In the genomic region with DNA sequence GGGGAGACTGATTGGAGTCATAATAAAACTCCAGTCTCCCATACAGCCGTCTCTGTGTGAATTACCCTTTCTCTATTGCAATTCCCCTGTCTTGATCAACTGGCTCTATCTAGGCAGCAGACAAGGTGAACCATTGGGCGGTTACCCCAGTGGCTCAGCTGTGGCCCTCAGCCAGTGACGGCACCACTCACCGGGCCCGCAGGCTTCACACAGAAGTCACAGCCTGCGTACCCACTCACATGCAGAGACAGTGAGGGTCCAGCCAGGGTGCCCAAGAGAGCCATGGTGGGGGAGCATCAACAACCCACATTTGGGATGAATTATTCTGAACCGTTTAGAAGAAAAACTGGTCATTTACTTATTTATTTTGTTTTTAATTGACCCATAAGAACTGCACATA, we compare ENCODE assay signal across 25 cellular contexts.
DNase-seq lines count a peak whose midpoint lies in the region; ATAC-seq and TF ChIP-seq lines count a peak whose summit lies in the region.
"Had no signal": no experiment of that assay in that cellular context is flagged by ENCODE, and none has a peak within 500 bp of the region (broad histone marks: within the 10 kb centered on the region; RNA-seq: fewer than 3 reads in every experiment).

No MANE protein-coding gene starts in this region.

- H3K27ac ChIP-seq in H9 (ENCODE audit: insufficient read length, low read depth, low read length) (no peak overlapping the region), GM23248 (no peak overlapping the region)
- H3K27ac ChIP-seq: KMS-11, SJSA1 had no signal

- H3K4me3 Mint-ChIP-seq in H9 (peak overlapping the region in 1 of 2 experiments; percentile 50; a peak in 2 of 5 replicates), WTC11 (no peak overlapping the region), mesothelial cell of epicardium (no peak overlapping the region)
- no peak overlapping the region for H3K4me3 Mint-ChIP-seq in activated T-cell treated with anti-CD3 and anti-CD28 coated beads, Interleukin-2, amount 50 U/mL, for 4 hours
- H3K4me3 Mint-ChIP-seq: B cell; CD14-positive monocyte; CD8-positive, alpha-beta memory T cell; HFFc6; IgD-negative memory B cell had no signal

- no peak overlapping the region for H4K91ac ChIP-seq in H9 (ENCODE audit: insufficient read length, low read depth, low read length)

- no peak overlapping the region for H3K9ac ChIP-seq in H9 (ENCODE audit: extremely low read depth, insufficient read length, low read length)
- H3K9ac ChIP-seq in GM23248, result no peak overlapping the region
- H3K9ac ChIP-seq: KMS-11 had no signal

- H4K5ac ChIP-seq in H9 (ENCODE audit: insufficient read length, low read depth, low read length), result no peak overlapping the region

- no peaks in the 10 kb centered on the region for H3K9me3 ChIP-seq in H9 (ENCODE audit: control insufficient read depth, low read depth, low read length)
- no peaks in the 10 kb centered on the region for H3K9me3 ChIP-seq in GM23248 (ENCODE audit: low read depth)
- H3K9me3 ChIP-seq: HAP-1, SJSA1 had no signal

- no peaks in the 10 kb centered on the region for H3K79me1 ChIP-seq in H9 (ENCODE audit: insufficient read depth, low read depth, low read length, poor library complexity, severe bottlenecking)

- H2AK5ac ChIP-seq in H9 (ENCODE audit: insufficient read length, low read length), result no peak overlapping the region

- no peak overlapping the region for H3K4me3 ChIP-seq in GM23248
- H3K4me3 ChIP-seq: HAP-1, SJSA1 had no signal

- TF ChIP-seq CTCF in H9 (conservative IDR thresholded peaks at IDR 0.05) (no peak), WTC11 (IDR thresholded peaks at IDR 0.05) (no peak), mesothelial cell of epicardium (IDR thresholded peaks at IDR 0.05; ENCODE audit: unreplicated experiment) (no peak)

- POLR2A ChIA-PET in WTC11 (lab: Charles Lee), result no interaction called here

- H3K79me2 ChIP-seq in H9 (ENCODE audit: insufficient read depth, low read length) (no peaks in the 10 kb centered on the region), GM23248 (ENCODE audit: insufficient read depth) (no peaks in the 10 kb centered on the region)

- no peak overlapping the region for H2BK20ac ChIP-seq in H9 (ENCODE audit: low read depth, low read length, poor library complexity, severe bottlenecking)

- H3K4me2 ChIP-seq in H9 (ENCODE audit: insufficient read depth, insufficient read length, low read length), result no peak overlapping the region
- no peak overlapping the region for H3K4me2 ChIP-seq in GM23248 (ENCODE audit: unreplicated experiment)
- H3K4me2 ChIP-seq: KMS-11 had no signal

- H2AFZ ChIP-seq in H9 (ENCODE audit: low read length) (no peak overlapping the region), GM23248 (no peak overlapping the region)

- no peak overlapping the region for H3T11ph ChIP-seq in H9 (ENCODE audit: low read length)

- H3K27me3 ChIP-seq in H9 (ENCODE audit: insufficient read depth, low read length) (no peaks in the 10 kb centered on the region), GM23248 (replicated peaks; ENCODE audit: insufficient read depth) (no peaks in the 10 kb centered on the region)
- H3K27me3 ChIP-seq: SJSA1 had no signal

- H4K20me1 ChIP-seq in H9 (ENCODE audit: control insufficient read depth, insufficient read depth, insufficient read length) (no peaks in the 10 kb centered on the region), GM23248 (ENCODE audit: insufficient read depth) (no peaks in the 10 kb centered on the region)

- no peaks in the 10 kb centered on the region for H3K23me2 ChIP-seq in H9 (ENCODE audit: insufficient read length, low read depth, low read length, poor library complexity, severe bottlenecking)

- in situ Hi-C loops in GM23248 (cut with MboI), result no loop called here

- peaks cover 2 to 9% of the 10 kb centered on the region in 2 experiments; a peak in 3 of 5 replicates for H3K9me3 Mint-ChIP-seq in H9
- no peaks in the 10 kb centered on the region for H3K9me3 Mint-ChIP-seq in WTC11
- no peaks in the 10 kb centered on the region for H3K9me3 Mint-ChIP-seq in mesothelial cell of epicardium
- no peaks in the 10 kb centered on the region for H3K9me3 Mint-ChIP-seq in activated T-cell treated with anti-CD3 and anti-CD28 coated beads, Interleukin-2, amount 50 U/mL, for 4 hours
- H3K9me3 Mint-ChIP-seq: CD8-positive, alpha-beta memory T cell; HFFc6; IgD-negative memory B cell had no signal

- no peak for DNase-seq in H9
- DNase-seq in WTC11 (ENCODE audit: low spot score), result no peak
- no peak for DNase-seq in mesothelial cell of epicardium (ENCODE audit: low spot score in 2 of 2, unreplicated experiment in 2 of 2)
- no peak for DNase-seq in activated naive CD4-positive, alpha-beta T cell treated with anti-CD3 and anti-CD28 coated beads, Interleukin-2, amount 50 U/mL, for 16 hours
- DNase-seq in activated CD4-positive, CD25-positive, alpha-beta regulatory T cell treated with anti-CD3 and anti-CD28 coated beads, Interleukin-2, amount 50 U/mL, for 72 hours, result no peak
- no peak for DNase-seq in GM23248
- DNase-seq in activated T-cell treated with anti-CD3 and anti-CD28 coated beads, Interleukin-2, amount 50 U/mL, for 4 hours, result no peak
- DNase-seq: CD8-positive, alpha-beta memory T cell; DMS153; DND-41; HFFc6; NCI-H1092; NCI-H1417 treated with DMSO at 0.1 percent for 48 hours; NCI-H1694 treated with DMSO at 0.1 percent for 48 hours; NCI-H2081; NCI-H2227 treated with DMSO at 0.1 percent for 48 hours; NCI-H526 treated with DMSO at 0.1 percent for 48 hours; Right ventricle myocardium superior; RPMI8226 had no signal

- H3F3A ChIP-seq in GM23248 (ENCODE audit: insufficient read depth), result peaks cover 24% of the 10 kb centered on the region

- H3K4me1 Mint-ChIP-seq in H9 (peaks cover 39 to 52% of the 10 kb centered on the region in 2 experiments), WTC11 (peaks cover 55% of the 10 kb centered on the region), mesothelial cell of epicardium (peaks cover 38% of the 10 kb centered on the region)
- H3K4me1 Mint-ChIP-seq in activated T-cell treated with anti-CD3 and anti-CD28 coated beads, Interleukin-2, amount 50 U/mL, for 4 hours (ENCODE audit: low read depth), result peaks cover 2% of the 10 kb centered on the region
- H3K4me1 Mint-ChIP-seq: CD14-positive monocyte; CD8-positive, alpha-beta memory T cell; IgD-negative memory B cell had no signal

- no peak overlapping the region for H4K8ac ChIP-seq in H9 (replicated peaks; ENCODE audit: insufficient read length, low read depth, low read length)

- H3K36me3 Mint-ChIP-seq in H9 (ENCODE audit: insufficient read depth in 1 of 3, low read depth in 3 of 3) (peaks cover 28 to 46% (median 46%) of the 10 kb centered on the region in 3 experiments), WTC11 (peaks cover 35% of the 10 kb centered on the region), mesothelial cell of epicardium (peaks cover 20% of the 10 kb centered on the region)
- H3K36me3 Mint-ChIP-seq in activated T-cell treated with anti-CD3 and anti-CD28 coated beads, Interleukin-2, amount 50 U/mL, for 4 hours (ENCODE audit: insufficient read depth), result peaks cover 5% of the 10 kb centered on the region

- no peaks in the 10 kb centered on the region for H3K9me2 ChIP-seq in GM23248 (ENCODE audit: insufficient read depth)

- ATAC-seq in WTC11, result no peak
- ATAC-seq in activated T-cell treated with anti-CD3 and anti-CD28 coated beads, Interleukin-2, amount 50 U/mL, for 4 hours, result no peak

- H2BK15ac ChIP-seq in H9 (ENCODE audit: low read depth, low read length), result no peak overlapping the region

- no peak overlapping the region for H2BK120ac ChIP-seq in H9 (ENCODE audit: low read depth, low read length, poor library complexity, severe bottlenecking)

- H3K4me1 ChIP-seq in H9 (ENCODE audit: insufficient read depth, low read length) (peaks cover 13% of the 10 kb centered on the region; the same call in 1 of the 2 replicates), GM23248 (ENCODE audit: insufficient read depth) (peaks cover 26% of the 10 kb centered on the region)

- H3K23ac ChIP-seq in H9 (ENCODE audit: insufficient read length, low read depth, low read length), result no peak overlapping the region

- H3K56ac ChIP-seq in H9 (ENCODE audit: insufficient read length, low read depth, low read length), result no peak overlapping the region

- H3K18ac ChIP-seq in H9 (ENCODE audit: insufficient read length, low read depth, low read length), result no peak overlapping the region

- CTCF ChIA-PET in WTC11 (lab: Charles Lee), result no interaction called here

- no peak overlapping the region for H3K14ac ChIP-seq in H9 (ENCODE audit: insufficient read depth, low read length)

- no peak overlapping the region for H3K4ac ChIP-seq in H9 (ENCODE audit: low read depth, low read length)

- no peaks in the 10 kb centered on the region for H3K27me3 Mint-ChIP-seq in H9 (ENCODE audit: low read depth)
- no peaks in the 10 kb centered on the region for H3K27me3 Mint-ChIP-seq in WTC11 (ENCODE audit: low read depth)
- H3K27me3 Mint-ChIP-seq in mesothelial cell of epicardium (ENCODE audit: low read depth), result no peaks in the 10 kb centered on the region
- no peaks in the 10 kb centered on the region for H3K27me3 Mint-ChIP-seq in activated T-cell treated with anti-CD3 and anti-CD28 coated beads, Interleukin-2, amount 50 U/mL, for 4 hours (ENCODE audit: low read depth)
- H3K27me3 Mint-ChIP-seq: B cell; CD8-positive, alpha-beta memory T cell; IgD-negative memory B cell had no signal

- no peak overlapping the region for H2BK12ac ChIP-seq in H9 (ENCODE audit: insufficient read length, low read depth, low read length)

- WGBS in H9 (ENCODE audit: extremely low coverage, insufficient read length, low lambda C conversion rate), result no CpG with 5 or more reads among the region's 7 CpGs
- 76 to 79% methylated on average over 7 of the region's 7 CpGs for WGBS in GM23248 (ENCODE audit: low coverage in 1 of 2, low lambda C conversion rate in 2 of 2, missing lambda C conversion rate in 2 of 2), 2 experiments

- H3K27ac Mint-ChIP-seq in H9, result peak overlapping the region; percentile 51 to 93 (median 61); a peak in 5 of 7 replicates
- 0 out of 2 replicates have a peak overlapping the region, but pooled peaks have one; percentile 7 for H3K27ac Mint-ChIP-seq in WTC11
- peak overlapping the region; percentile 74 for H3K27ac Mint-ChIP-seq in mesothelial cell of epicardium
- H3K27ac Mint-ChIP-seq: B cell, HFFc6, IgD-negative memory B cell had no signal

- no peak overlapping the region for H2BK5ac ChIP-seq in H9 (ENCODE audit: insufficient read length, low read length)

- no peaks in the 10 kb centered on the region for H3K36me3 ChIP-seq in GM23248 (ENCODE audit: low read depth)
- H3K36me3 ChIP-seq: HAP-1, SJSA1 had no signal

TF ChIP-seq in WTC11, 78 proteins besides CTCF, POLR2A, EP300 and RAD21 (continues in another document):
- TF ChIP-seq OVOL2 (CRISPR knock-in tag; IDR thresholded peaks at IDR 0.05; ENCODE audit: borderline replicate concordance) (no peak), MXD4 (CRISPR knock-in tag; IDR thresholded peaks at IDR 0.05; ENCODE audit: borderline replicate concordance) (no peak), ESRRA (CRISPR knock-in tag; IDR thresholded peaks at IDR 0.05; ENCODE audit: borderline replicate concordance) (no peak), FOXK1 (CRISPR knock-in tag; IDR thresholded peaks at IDR 0.05) (no peak), ELF4 (CRISPR knock-in tag; IDR thresholded peaks at IDR 0.05; ENCODE audit: low read depth) (no peak), NR1H2 (CRISPR knock-in tag; IDR thresholded peaks at IDR 0.05) (no peak)

Comparison
In these comparisons a context has a peak if more than half of its experiments do, and no peak if none do; other contexts are left out.
1. H3K27ac Mint-ChIP-seq: peak in every context shown above with its lines; median percentile 74 in mesothelial cell of epicardium; 61 in H9; 7 in WTC11.